ENCODE assay signal across 8 cellular contexts in the genomic region with DNA sequence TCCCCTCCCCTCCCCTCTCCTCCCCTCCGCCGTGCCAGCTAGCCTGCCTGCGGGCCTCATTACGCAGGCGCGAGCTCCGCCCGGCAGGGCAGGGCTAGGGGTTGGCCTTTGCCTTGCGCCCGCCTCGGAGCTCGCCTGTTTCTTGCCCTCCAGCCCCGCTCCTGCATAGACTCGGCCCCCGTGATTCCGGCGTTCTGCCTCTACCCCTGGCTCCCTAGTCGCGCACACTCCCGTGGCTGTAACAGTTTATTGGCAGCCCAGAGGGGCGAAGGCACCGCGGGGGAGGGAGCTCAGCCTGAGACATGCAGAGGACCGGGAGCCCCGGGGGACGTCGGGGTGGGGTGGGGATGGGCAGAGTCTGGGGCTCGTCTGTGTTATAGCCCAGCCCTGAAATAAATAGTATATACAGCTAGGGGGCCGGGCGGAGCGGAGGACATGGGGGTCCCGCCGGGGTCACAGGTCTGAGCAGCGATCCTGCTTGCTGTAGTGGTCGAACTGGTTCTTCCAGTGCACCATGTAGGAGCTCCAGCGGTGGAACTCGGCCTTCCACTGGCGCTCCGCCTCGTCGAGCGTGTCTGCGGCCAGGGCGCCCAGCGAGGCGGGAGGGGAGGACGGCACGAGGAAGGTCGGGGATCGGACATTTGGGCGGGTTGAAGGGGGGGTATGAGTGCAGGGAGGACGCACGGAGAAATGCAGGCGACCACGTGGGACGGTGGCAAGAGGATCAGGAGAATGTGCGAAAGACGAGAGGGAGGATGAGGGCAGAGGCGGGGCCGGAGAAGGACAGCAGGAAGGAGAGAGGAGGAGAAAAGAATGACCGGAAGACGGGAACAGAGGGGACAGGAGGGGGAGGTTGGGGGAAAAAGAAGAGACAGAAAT. TPM values are rescaled to one million over a fixed set of nuclear protein-coding genes. Genes with fewer than 3 reads are reported as not detected.
A peak's percentile ranks its signal among the peaks of the same experiment; 100 is the strongest.
DNase-seq lines count a peak whose midpoint lies in the region; ATAC-seq lines count a peak whose summit lies in the region.

No MANE protein-coding gene starts in this region.

- peak; percentile 100 for DNase-seq in AG08396 (ENCODE audit: low spot score)
- peak; percentile 83 for DNase-seq in NCI-H510A (lab: John Stamatoyannopoulos, UW)
- DNase-seq in activated CD4-positive, alpha-beta T cell treated with anti-CD3 and anti-CD28 coated beads for 1 hour: peak; percentile 86
- DNase-seq in cerebellum (ENCODE audit: low spot score): peak; percentile 99
- DNase-seq in kidney tubule cell (ENCODE audit: low spot score): peak; percentile 96
- peak; percentile 84 to 88 for DNase-seq in stimulated activated CD4-positive, alpha-beta T cell treated with anti-CD3 and anti-CD28 coated beads, Interleukin-15, amount 100 ng/mL, for 48 hours (ENCODE audit: low read depth in 2 of 2)

- peak; percentile 78 for ATAC-seq in GM19025 (IDR thresholded peaks at IDR 0.05; ENCODE audit: low read depth, unreplicated experiment)
- peak; percentile 71 for ATAC-seq in HG03280 (IDR thresholded peaks at IDR 0.05; ENCODE audit: unreplicated experiment)

RNA-seq across cellular contexts. Expression of gene UFSP1, which starts 0.5 kb away (rescaled TPM):
- total RNA-seq in cerebellum: 2.3 TPM

RNA-seq across cellular contexts. Expression of gene ACHE, which starts 5.7 kb away (rescaled TPM):
- total RNA-seq in cerebellum: 14.4 TPM

RNA-seq across cellular contexts. Expression of gene SRRT, which starts 15.1 kb away (rescaled TPM):
- total RNA-seq in cerebellum: 34.2 TPM

RNA-seq across cellular contexts. Expression of gene TRIP6, which starts 22.8 kb away (rescaled TPM):
- 7.6 TPM for total RNA-seq in cerebellum

RNA-seq across cellular contexts. Expression of gene SLC12A9, which starts 37.5 kb away (rescaled TPM):
- 24.4 TPM for total RNA-seq in cerebellum

Comparison
In these comparisons a context has a peak if more than half of its experiments do, and no peak if none do; other contexts are left out.
1. Peak in every context shown above with its lines: DNase-seq and ATAC-seq.